In genomic region chr2:20381457-20381856, GRCh38 we compare ENCODE assay signal across 1 cellular context.
A peak's percentile ranks its signal among the peaks of the same experiment; 100 is the strongest.
TF ChIP-seq lines count a peak whose summit lies in the region.

No MANE protein-coding gene starts in this region.

TF ChIP-seq in H1, 55 proteins besides CTCF, POLR2A, EP300 and RAD21:
- TF ChIP-seq CHD1 (IDR thresholded peaks at IDR 0.05; ENCODE audit: low read depth, low read length): no peak
- TF ChIP-seq, protein P1, sequence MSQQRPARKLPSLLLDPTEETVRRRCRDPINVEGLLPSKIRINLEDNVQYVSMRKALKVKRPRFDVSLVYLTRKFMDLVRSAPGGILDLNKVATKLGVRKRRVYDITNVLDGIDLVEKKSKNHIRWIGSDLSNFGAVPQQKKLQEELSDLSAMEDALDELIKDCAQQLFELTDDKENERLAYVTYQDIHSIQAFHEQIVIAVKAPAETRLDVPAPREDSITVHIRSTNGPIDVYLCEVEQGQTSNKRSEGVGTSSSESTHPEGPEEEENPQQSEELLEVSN (IDR thresholded peaks at IDR 0.05): no peak
- TF ChIP-seq SIX5 (IDR thresholded peaks at IDR 0.05; ENCODE audit: low read depth, low read length): no peak
- TF ChIP-seq NANOG (IDR thresholded peaks at IDR 0.05; ENCODE audit: insufficient read depth, low read depth, low read length, poor library complexity, severe bottlenecking): peak; percentile 71
- TF ChIP-seq, protein P2, sequence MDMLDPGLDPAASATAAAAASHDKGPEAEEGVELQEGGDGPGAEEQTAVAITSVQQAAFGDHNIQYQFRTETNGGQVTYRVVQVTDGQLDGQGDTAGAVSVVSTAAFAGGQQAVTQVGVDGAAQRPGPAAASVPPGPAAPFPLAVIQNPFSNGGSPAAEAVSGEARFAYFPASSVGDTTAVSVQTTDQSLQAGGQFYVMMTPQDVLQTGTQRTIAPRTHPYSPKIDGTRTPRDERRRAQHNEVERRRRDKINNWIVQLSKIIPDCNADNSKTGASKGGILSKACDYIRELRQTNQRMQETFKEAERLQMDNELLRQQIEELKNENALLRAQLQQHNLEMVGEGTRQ (IDR thresholded peaks at IDR 0.05; ENCODE audit: low read length): no peak
- TF ChIP-seq SUZ12 (IDR thresholded peaks at IDR 0.05; ENCODE audit: low read length): no peak
- TF ChIP-seq RFX5 (IDR thresholded peaks at IDR 0.05; ENCODE audit: borderline replicate concordance, low read depth, low read length): no peak
- TF ChIP-seq BRCA1 (IDR thresholded peaks at IDR 0.05; ENCODE audit: low read depth, low read length): no peak
- no peak for TF ChIP-seq SAP30 (IDR thresholded peaks at IDR 0.05; ENCODE audit: insufficient read depth, insufficient replicate concordance, low read length)
